In genomic region chr13:111282997-111283396, GRCh38 we compare ENCODE assay signal across 16 cellular contexts. TPM values are rescaled to one million over a fixed set of nuclear protein-coding genes. Genes with fewer than 3 reads are reported as not detected.
DNase-seq lines count a peak whose midpoint lies in the region; FAIRE-seq and TF ChIP-seq lines count a peak whose summit lies in the region.
"Had no signal": no experiment of that assay in that cellular context is flagged by ENCODE, and none has a peak within 500 bp of the region (broad histone marks: within the 10 kb centered on the region; RNA-seq: fewer than 3 reads in every experiment).

No MANE protein-coding gene starts in this region.

- H3K36me3 ChIP-seq in keratinocyte (ENCODE audit: control insufficient read depth in 2 of 2, extremely low read depth in 1 of 2, insufficient read depth in 2 of 2, low read length in 2 of 2) (peaks cover 11 to 47% of the 10 kb centered on the region in 2 experiments), stomach (peaks cover 61 to 97% (median 85%) of the 10 kb centered on the region in 4 donors), mesendoderm (ENCODE audit: control insufficient read depth, insufficient read depth, low read length) (peaks cover 13% of the 10 kb centered on the region)

- H2BK15ac ChIP-seq in mesendoderm (replicated peaks; ENCODE audit: low read depth), result no peak overlapping the region

- H3K9ac ChIP-seq in keratinocyte (ENCODE audit: control insufficient read depth, extremely low read depth, insufficient read depth, low read length), result no peak overlapping the region
- H3K9ac ChIP-seq in mesendoderm (ENCODE audit: low read length), result no peak overlapping the region

- no peaks in the 10 kb centered on the region for H3K9me3 ChIP-seq in keratinocyte (ENCODE audit: control insufficient read depth, low read depth, low read length)
- H3K9me3 ChIP-seq in stomach, result no peaks in the 10 kb centered on the region

- no peak for TF ChIP-seq CTCF in coronary artery (IDR thresholded peaks at IDR 0.05)
- TF ChIP-seq CTCF in keratinocyte (optimal IDR thresholded peaks at IDR 0.05 in 1 of 3, IDR thresholded peaks at IDR 0.05 in 1 of 3, conservative IDR thresholded peaks at IDR 0.05 in 1 of 3; ENCODE audit: extremely low read depth in 1 of 3, insufficient read depth in 2 of 3, low read length in 3 of 3), result no peak
- no peak for TF ChIP-seq CTCF in stomach (IDR thresholded peaks at IDR 0.05)

- no peak overlapping the region for H3K4ac ChIP-seq in mesendoderm (ENCODE audit: low read depth, low read length)

- no peak for FAIRE-seq in keratinocyte (lab: Jason Lieb, UNC)
- FAIRE-seq: GM12891 had no signal

- no peak overlapping the region for H3K18ac ChIP-seq in mesendoderm (ENCODE audit: low read length)

- no peak for TF ChIP-seq EP300 in stomach (IDR thresholded peaks at IDR 0.05)

- H4K20me1 ChIP-seq in keratinocyte (ENCODE audit: control insufficient read depth, extremely low read depth, insufficient read depth, low read length), result no peaks in the 10 kb centered on the region

- intact Hi-C loops in stomach (cut with DNase I; ENCODE audit: low total_unique reads), result no loop called here

- no peak overlapping the region for H3K56ac ChIP-seq in mesendoderm (ENCODE audit: low read length)

- no peaks in the 10 kb centered on the region for H3K79me1 ChIP-seq in mesendoderm (ENCODE audit: low read length)

- dilution Hi-C loops in keratinocyte (cut with MboI; ENCODE audit: extremely low pct_ligation_motif_present, low sequenced_read_pairs), result no loop called here

- no peaks in the 10 kb centered on the region for H3K79me2 ChIP-seq in keratinocyte (ENCODE audit: control insufficient read depth, insufficient read depth, low read length)
- H3K79me2 ChIP-seq in mesendoderm (ENCODE audit: control insufficient read depth, insufficient read depth, low read length), result no peaks in the 10 kb centered on the region

- H3K27me3 ChIP-seq in keratinocyte (ENCODE audit: control insufficient read depth, extremely low read depth, insufficient read depth, low read length) (no peaks in the 10 kb centered on the region), stomach (no peaks in the 10 kb centered on the region), mesendoderm (ENCODE audit: insufficient read depth, low read length, poor library complexity) (no peaks in the 10 kb centered on the region)

- H2AFZ ChIP-seq in keratinocyte (ENCODE audit: control insufficient read depth, low read length), result no peak overlapping the region

- no peak overlapping the region for H2BK120ac ChIP-seq in mesendoderm (ENCODE audit: low read depth, low read length)

- no peak overlapping the region for H2BK5ac ChIP-seq in mesendoderm (ENCODE audit: low read length)

- DNase-seq in NCI-H2029 (lab: John Stamatoyannopoulos, UW), result peak; percentile 83
- DNase-seq in coronary artery (ENCODE audit: low spot score), result no peak
- DNase-seq in keratinocyte (ENCODE audit: low read depth, low spot score), result no peak
- no peak for DNase-seq in stomach
- DNase-seq in SW 1271 (lab: John Stamatoyannopoulos, UW), result no peak
- no peak for DNase-seq in Kasumi-1 (lab: John Stamatoyannopoulos, UW)
- no peak for DNase-seq in mesendoderm
- no peak for DNase-seq in NCI-H187 (lab: John Stamatoyannopoulos, UW)
- DNase-seq: activated effector memory CD4-positive, alpha-beta T cell treated with anti-CD3 and anti-CD28 coated beads, Interleukin-2, amount 50 U/mL, for 16 hours; effector CD8-positive, alpha-beta T cell; foreskin fibroblast; immature natural killer cell; NCI-H526 had no signal

- no peaks in the 10 kb centered on the region for H3K9me1 ChIP-seq in keratinocyte (ENCODE audit: control insufficient read depth, extremely low read depth, insufficient read depth, low read length)

- H3K4me3 ChIP-seq in coronary artery (no peak overlapping the region), keratinocyte (ENCODE audit: control insufficient read depth in 2 of 3, extremely low read depth in 1 of 3, insufficient read depth in 2 of 3, low read depth in 1 of 3, low read length in 3 of 3) (no peak overlapping the region), stomach (no peak overlapping the region), mesendoderm (ENCODE audit: low read length) (no peak overlapping the region)

- TF ChIP-seq POLR2A in stomach (IDR thresholded peaks at IDR 0.05), result no peak

- H3K4me1 ChIP-seq in keratinocyte (ENCODE audit: control insufficient read depth, extremely low read depth, insufficient read depth, low read length), result peaks cover 15% of the 10 kb centered on the region
- peaks cover 0 to 30% (median 16%) of the 10 kb centered on the region in 4 donors for H3K4me1 ChIP-seq in stomach
- no peaks in the 10 kb centered on the region for H3K4me1 ChIP-seq in mesendoderm (ENCODE audit: control insufficient read depth, low read depth, low read length)

- H2AK5ac ChIP-seq in mesendoderm (ENCODE audit: low read length), result no peak overlapping the region

- 93 to 96% (median 94%) methylated on average over 23 of the region's 23 CpGs for WGBS in stomach, 5 donors
- no CpG with 5 or more reads among the region's 23 CpGs for WGBS in mesendoderm (ENCODE audit: extremely low coverage, insufficient coverage, low lambda C conversion rate)

- no peak overlapping the region for H3K23ac ChIP-seq in mesendoderm (ENCODE audit: low read length)

- H4K8ac ChIP-seq in mesendoderm (ENCODE audit: low read depth, low read length), result no peak overlapping the region

- H3K4me2 ChIP-seq in keratinocyte (ENCODE audit: control insufficient read depth, extremely low read depth, insufficient read depth, low read depth, low read length) (no peak overlapping the region), mesendoderm (ENCODE audit: low read length) (no peak overlapping the region)

- no peak overlapping the region for H4K5ac ChIP-seq in mesendoderm (ENCODE audit: low read length)

- H3K27ac ChIP-seq in coronary artery (peak overlapping the region; percentile 87 to 90), keratinocyte (ENCODE audit: control insufficient read depth, insufficient read depth, low read length) (peak overlapping the region; percentile 15), stomach (peak overlapping the region in 4 of 5 donors; percentile 23 to 84 (median 66)), mesendoderm (ENCODE audit: low read depth, low read length) (no peak overlapping the region)

RNA-seq across cellular contexts. Expression of gene TEX29, which starts 37.4 kb away (rescaled TPM):
- polyA plus RNA-seq in keratinocyte (0.12 to 0.18 TPM in 2 of 3 replicates, not detected in the other), stomach (1 to 10 TPM in 1 of 3 donors, under 1 TPM in 1, not detected in 1; 0.87 to 2.2 TPM)
- polyA plus RNA-seq in keratinocyte (2011; ENCODE audit: low read depth), result 0.52 TPM
- not detected in 2 replicates for polyA plus RNA-seq in keratinocyte (2011; cell fraction: cytosol; rRNA removed)
- polyA plus RNA-seq in keratinocyte (2011; cell fraction: nucleus; rRNA removed), result 0.25 and 0.47 TPM in 2 replicates
- not detected in 2 replicates for polyA plus RNA-seq in keratinocyte (2012; ENCODE audit: low replicate concordance)
- not detected in 3 replicates for polyA minus RNA-seq in keratinocyte
- not detected for polyA minus RNA-seq in keratinocyte (2011; cell fraction: cytosol; rRNA and poly(A)+ RNA removed)
- not detected in 2 replicates for polyA minus RNA-seq in keratinocyte (2011; cell fraction: nucleus; rRNA and poly(A)+ RNA removed)
- not detected for total RNA-seq in stomach
- polyA plus RNA-seq in mesendoderm (2013, experiment 1 of 2), result not detected
- polyA plus RNA-seq in mesendoderm (2013, experiment 2 of 2), result 0.10 TPM
- total RNA-seq: activated CD8-positive, alpha-beta memory T cell treated with anti-CD3 and anti-CD28 coated beads for 36 hours; LHCN-M2 had no signal
